In genomic region chr1:145233631-145233961, GRCh38 we compare ENCODE assay signal across 10 cellular contexts. TPM values are rescaled to one million over a fixed set of nuclear protein-coding genes. Genes with fewer than 3 reads are reported as not detected.
DNase-seq lines count a peak whose midpoint lies in the region; ATAC-seq and TF ChIP-seq lines count a peak whose summit lies in the region.
"Not testable (repeated sequence)": the region's sequence is repeated elsewhere in the genome, so short reads cannot be mapped to it uniquely, and the experiment has no call there.
"Had no signal": no experiment of that assay in that cellular context is flagged by ENCODE, and none has a peak within 500 bp of the region (broad histone marks: within the 10 kb centered on the region; RNA-seq: fewer than 3 reads in every experiment).

No MANE protein-coding gene starts in this region.

- not testable (repeated sequence) for H3K27me3 Mint-ChIP-seq in GM23338 (ENCODE audit: insufficient read depth, low read depth, poor library complexity); activated CD8-positive, alpha-beta T cell treated with anti-CD3 and anti-CD28 coated beads for 36 hours; activated T-cell treated with anti-CD3 and anti-CD28 coated beads, Interleukin-2, amount 50 U/mL, for 72 hours (ENCODE audit: low read depth); naive thymus-derived CD4-positive, alpha-beta T cell; stimulated activated naive CD8-positive, alpha-beta T cell treated with anti-CD3 and anti-CD28 coated beads, Interleukin-15, amount 100 ng/mL, for 72 hours

- not testable (repeated sequence) for H4K20me1 ChIP-seq in GM23338 (replicated peaks; ENCODE audit: insufficient read depth)

- ATAC-seq in GM23338: peak; percentile 27
- peak; percentile 78 for ATAC-seq in activated CD8-positive, alpha-beta T cell treated with anti-CD3 and anti-CD28 coated beads for 36 hours
- ATAC-seq in activated T-cell treated with anti-CD3 and anti-CD28 coated beads, Interleukin-2, amount 50 U/mL, for 72 hours (replicated peaks in 1 of 2): peak; percentile 56 to 58
- not testable (repeated sequence) for ATAC-seq in Right ventricle myocardium inferior
- peak; percentile 57 for ATAC-seq in naive thymus-derived CD4-positive, alpha-beta T cell
- peak; percentile 75 for ATAC-seq in stimulated activated naive CD8-positive, alpha-beta T cell treated with anti-CD3 and anti-CD28 coated beads, Interleukin-15, amount 100 ng/mL, for 72 hours

- not testable (repeated sequence) for H3K9me3 ChIP-seq in naive thymus-derived CD4-positive, alpha-beta T cell (ENCODE audit: control insufficient read depth in 2 of 3, low read length in 3 of 3)

- H3K4me2 ChIP-seq in GM23338: not testable (repeated sequence)

- intact Hi-C loops in activated CD8-positive, alpha-beta T cell treated with anti-CD3 and anti-CD28 coated beads for 36 hours (cut with micrococcal nuclease); Right ventricle myocardium inferior (cut with DNase I); naive thymus-derived CD4-positive, alpha-beta T cell (cut with micrococcal nuclease): not testable (repeated sequence)

- CTCF ChIA-PET in activated CD8-positive, alpha-beta T cell treated with anti-CD3 and anti-CD28 coated beads for 36 hours (lab: Charles Lee); naive thymus-derived CD4-positive, alpha-beta T cell (lab: Charles Lee): not testable (repeated sequence)

- H3K4me1 Mint-ChIP-seq in GM23338; activated T-cell treated with anti-CD3 and anti-CD28 coated beads, Interleukin-2, amount 50 U/mL, for 72 hours (ENCODE audit: low read depth): not testable (repeated sequence)
- peaks cover 13% of the 10 kb centered on the region for H3K4me1 Mint-ChIP-seq in activated CD8-positive, alpha-beta T cell treated with anti-CD3 and anti-CD28 coated beads for 36 hours (ENCODE audit: low read depth)
- peaks cover 0 to 23% (median 13%) of the 10 kb centered on the region in 7 donors for H3K4me1 Mint-ChIP-seq in naive thymus-derived CD4-positive, alpha-beta T cell
- H3K4me1 Mint-ChIP-seq in stimulated activated naive CD8-positive, alpha-beta T cell treated with anti-CD3 and anti-CD28 coated beads, Interleukin-15, amount 100 ng/mL, for 72 hours: peaks cover 19% of the 10 kb centered on the region

- TF ChIP-seq CTCF in GM23338 (conservative IDR thresholded peaks at IDR 0.05; ENCODE audit: low read depth in 2 of 2); activated CD8-positive, alpha-beta T cell treated with anti-CD3 and anti-CD28 coated beads for 36 hours (IDR thresholded peaks at IDR 0.05): not testable (repeated sequence)

- H3K9me3 Mint-ChIP-seq in GM23338; activated CD8-positive, alpha-beta T cell treated with anti-CD3 and anti-CD28 coated beads for 36 hours; activated T-cell treated with anti-CD3 and anti-CD28 coated beads, Interleukin-2, amount 50 U/mL, for 72 hours; naive thymus-derived CD4-positive, alpha-beta T cell; stimulated activated naive CD8-positive, alpha-beta T cell treated with anti-CD3 and anti-CD28 coated beads, Interleukin-15, amount 100 ng/mL, for 72 hours: not testable (repeated sequence)

- peaks cover 18% of the 10 kb centered on the region for H3K27me3 ChIP-seq in GM23338 (ENCODE audit: insufficient read depth)
- not testable (repeated sequence) for H3K27me3 ChIP-seq in naive thymus-derived CD4-positive, alpha-beta T cell (ENCODE audit: control insufficient read depth in 2 of 2, insufficient read depth in 2 of 2, low read length in 2 of 2)

- not testable (repeated sequence) for H3K36me3 Mint-ChIP-seq in GM23338 (ENCODE audit: low read depth); activated CD8-positive, alpha-beta T cell treated with anti-CD3 and anti-CD28 coated beads for 36 hours (ENCODE audit: low read depth); activated T-cell treated with anti-CD3 and anti-CD28 coated beads, Interleukin-2, amount 50 U/mL, for 72 hours (ENCODE audit: insufficient read depth in 2 of 2); naive thymus-derived CD4-positive, alpha-beta T cell

- POLR2A ChIA-PET in activated CD8-positive, alpha-beta T cell treated with anti-CD3 and anti-CD28 coated beads for 36 hours (lab: Charles Lee); naive thymus-derived CD4-positive, alpha-beta T cell (lab: Charles Lee): not testable (repeated sequence)

- not testable (repeated sequence) for H3K79me2 ChIP-seq in GM23338 (replicated peaks; ENCODE audit: insufficient read depth)

- H3K36me3 ChIP-seq in GM23338 (ENCODE audit: insufficient read depth); naive thymus-derived CD4-positive, alpha-beta T cell (ENCODE audit: control insufficient read depth in 2 of 3, insufficient read depth in 3 of 3, low read length in 3 of 3): not testable (repeated sequence)

- not testable (repeated sequence) for H3K27ac ChIP-seq in GM23338 (ENCODE audit: low read depth); naive thymus-derived CD4-positive, alpha-beta T cell (ENCODE audit: low read depth, low read length)

- not testable (repeated sequence) for H2AFZ ChIP-seq in GM23338

- H3F3A ChIP-seq in GM23338 (replicated peaks; ENCODE audit: low read depth): not testable (repeated sequence)

- H3K4me3 ChIP-seq in GM23338; naive thymus-derived CD4-positive, alpha-beta T cell (ENCODE audit: low read length): not testable (repeated sequence)

- H3K27ac Mint-ChIP-seq in GM23338; activated CD8-positive, alpha-beta T cell treated with anti-CD3 and anti-CD28 coated beads for 36 hours; activated T-cell treated with anti-CD3 and anti-CD28 coated beads, Interleukin-2, amount 50 U/mL, for 72 hours; naive thymus-derived CD4-positive, alpha-beta T cell: not testable (repeated sequence)
- H3K27ac Mint-ChIP-seq in stimulated activated naive CD8-positive, alpha-beta T cell treated with anti-CD3 and anti-CD28 coated beads, Interleukin-15, amount 100 ng/mL, for 72 hours: peak overlapping the region in 1 of 2 donors; percentile 88

- not testable (repeated sequence) for H3K4me3 Mint-ChIP-seq in GM23338; activated CD8-positive, alpha-beta T cell treated with anti-CD3 and anti-CD28 coated beads for 36 hours; activated T-cell treated with anti-CD3 and anti-CD28 coated beads, Interleukin-2, amount 50 U/mL, for 72 hours; naive thymus-derived CD4-positive, alpha-beta T cell; stimulated activated naive CD8-positive, alpha-beta T cell treated with anti-CD3 and anti-CD28 coated beads, Interleukin-15, amount 100 ng/mL, for 72 hours

- H3K9me2 ChIP-seq in GM23338 (ENCODE audit: insufficient read depth): not testable (repeated sequence)

- not testable (repeated sequence) for H3K4me1 ChIP-seq in GM23338 (ENCODE audit: insufficient read depth); naive thymus-derived CD4-positive, alpha-beta T cell (ENCODE audit: control insufficient read depth in 2 of 2, insufficient read depth in 2 of 2, low read length in 2 of 2)

- not testable (repeated sequence) for DNase-seq in GM23338 (ENCODE audit: low spot score); activated CD8-positive, alpha-beta T cell treated with anti-CD3 and anti-CD28 coated beads for 36 hours; activated T-cell treated with anti-CD3 and anti-CD28 coated beads, Interleukin-2, amount 50 U/mL, for 72 hours; naive thymus-derived CD4-positive, alpha-beta T cell; stimulated activated naive CD8-positive, alpha-beta T cell treated with anti-CD3 and anti-CD28 coated beads, Interleukin-15, amount 100 ng/mL, for 72 hours
- DNase-seq in Right ventricle myocardium inferior (ENCODE audit: missing footprints): peak; percentile 14

RNA-seq across cellular contexts. Expression of gene PPIAL4D, which starts 8.4 kb away (rescaled TPM):
- total RNA-seq in GM23338 (2014; rRNA removed; shearing (Covaris generic)): not detected in 2 replicates
- not detected in 2 replicates for polyA plus RNA-seq in GM23338 (2016; fragmentation: Nextera tagmentation; extraction: Ambion mirVana)
- total RNA-seq in activated CD8-positive, alpha-beta T cell treated with anti-CD3 and anti-CD28 coated beads for 36 hours: not detected
- not detected for total RNA-seq in activated T-cell treated with anti-CD3 and anti-CD28 coated beads, Interleukin-2, amount 50 U/mL, for 72 hours
- not detected for total RNA-seq in Right ventricle myocardium inferior
- total RNA-seq in naive thymus-derived CD4-positive, alpha-beta T cell: not detected
- not detected for polyA plus RNA-seq in naive thymus-derived CD4-positive, alpha-beta T cell
- total RNA-seq: A172; Caco-2; CD4-positive, CD25-positive, alpha-beta regulatory T cell; H4 had no signal
- polyA plus RNA-seq: CD4-positive, CD25-positive, alpha-beta regulatory T cell had no signal
